In genomic region chr12:89756100-89756637, GRCh38 we compare ENCODE assay signal across 9 cellular contexts. TPM values are rescaled to one million over a fixed set of nuclear protein-coding genes. Genes with fewer than 3 reads are reported as not detected.
A peak's percentile ranks its signal among the peaks of the same experiment; 100 is the strongest.
DNase-seq lines count a peak whose midpoint lies in the region; ATAC-seq, FAIRE-seq and TF ChIP-seq lines count a peak whose summit lies in the region.
"Had no signal": no experiment of that assay in that cellular context is flagged by ENCODE, and none has a peak within 500 bp of the region (broad histone marks: within the 10 kb centered on the region; RNA-seq: fewer than 3 reads in every experiment).

No MANE protein-coding gene starts in this region.

- H3K27ac Mint-ChIP-seq in WTC11, result no peak overlapping the region
- H3K27ac Mint-ChIP-seq: nephron had no signal

- RAD21 ChIA-PET in GM12878 (lab: Charles Lee; ENCODE audit: unreplicated experiment), result interaction anchor here (0.6 to 2.1 kb wide), 23 partner anchors 11 to 212 kb away, joined by 3 to 16 read pairs (median 4); partner anchors contain the start of gene ATP2B1

- H3K4me1 Mint-ChIP-seq in WTC11, result no peaks in the 10 kb centered on the region

- no peak overlapping the region for H3K4me3 ChIP-seq in A549
- no peak overlapping the region for H3K4me3 ChIP-seq in GM12878

- SMC1A ChIA-PET in GM12878 (lab: Charles Lee; ENCODE audit: uncharacterized antibody, unreplicated experiment), result interaction anchor here (0.8 to 2.4 kb wide), 13 partner anchors 10 to 213 kb away, joined by 3 to 12 read pairs (median 5); no protein-coding TSS in a partner anchor

- H3K79me2 ChIP-seq in GM12878 (ENCODE audit: control insufficient read depth, insufficient read depth, low read length), result no peaks in the 10 kb centered on the region

- peak overlapping the region; percentile 68 to 85 for H3K27ac ChIP-seq in A549
- H3K27ac ChIP-seq in GM12878 (ENCODE audit: control insufficient read depth, insufficient read depth), result peak overlapping the region; percentile 87

- H3K9me3 ChIP-seq in A549 (no peaks in the 10 kb centered on the region), GM12878 (replicated peaks; ENCODE audit: control insufficient read depth, insufficient read depth, low read length) (peaks cover 3% of the 10 kb centered on the region; the same call in 2 of the 3 replicates)

- POLR2A ChIA-PET in A549 (lab: Yijun Ruan, JAX), result interaction anchor here (1.1 to 3.9 kb wide), 2 partner anchors 12 to 47 kb away, joined by 3 to 28 read pairs; partner anchors contain the start of gene ATP2B1
- POLR2A ChIA-PET in GM12878 (lab: Charles Lee), result interaction anchor here (1.5 to 2.2 kb wide), 4 partner anchors 11 to 125 kb away, joined by 3 to 14 read pairs (median 6); partner anchors contain the start of gene ATP2B1
- POLR2A ChIA-PET in WTC11 (lab: Charles Lee), result no interaction called here

- no peaks in the 10 kb centered on the region for H3K27me3 Mint-ChIP-seq in WTC11 (ENCODE audit: low read depth)

- TF ChIP-seq EP300 in A549 (IDR thresholded peaks at IDR 0.05) (no peak), GM12878 (IDR thresholded peaks at IDR 0.05; ENCODE audit: borderline replicate concordance in 1 of 2, control insufficient read depth in 1 of 2, low read depth in 2 of 2, low read length in 2 of 2) (no peak)

- H3K27me3 ChIP-seq in GM12878 (replicated peaks in 1 of 2; ENCODE audit: control insufficient read depth in 2 of 2, insufficient read depth in 2 of 2, low read length in 1 of 2), result no peaks in the 10 kb centered on the region

- H4K20me1 ChIP-seq in GM12878 (ENCODE audit: control insufficient read depth, insufficient read depth), result no peaks in the 10 kb centered on the region

- H3K9me3 Mint-ChIP-seq in WTC11, result peaks cover 4% of the 10 kb centered on the region
- H3K9me3 Mint-ChIP-seq: nephron had no signal

- H3K9ac ChIP-seq in GM12878 (ENCODE audit: control insufficient read depth, insufficient read depth, low read length), result no peak overlapping the region

- H3K4me3 Mint-ChIP-seq in WTC11, result no peak overlapping the region
- H3K4me3 Mint-ChIP-seq: nephron had no signal

- no peaks in the 10 kb centered on the region for H3K36me3 ChIP-seq in GM12878 (ENCODE audit: control insufficient read depth in 2 of 2, insufficient read depth in 2 of 2, low read length in 1 of 2)

- CTCF ChIA-PET in A549 (lab: Yijun Ruan, JAX), result interaction anchor here (0.9 kb wide), 1 partner anchor 30 kb away, joined by 3 read pairs; no protein-coding TSS in a partner anchor
- CTCF ChIA-PET in GM12878 (lab: Yijun Ruan, JAX), result interaction anchor here (0.6 to 1.1 kb wide), 2 partner anchors 47 to 1609 kb away, joined by 3 read pairs; partner anchors contain the start of gene ATP2B1
- CTCF ChIA-PET in WTC11 (lab: Charles Lee), result no interaction called here

- TF ChIP-seq POLR2A in A549 (IDR thresholded peaks at IDR 0.05; ENCODE audit: low read length) (no peak), GM12878 (IDR thresholded peaks at IDR 0.05; ENCODE audit: low read depth, low read length) (no peak)

- H3K4me2 ChIP-seq in A549 (peak overlapping the region; percentile 76), GM12878 (ENCODE audit: control insufficient read depth, insufficient read depth) (peak overlapping the region; percentile 38; the same call in 1 of the 2 replicates)

- in situ Hi-C loops in GM12878 (cut with MboI), result no loop called here

- DNase-seq in A549 (ENCODE audit: low read depth in 1 of 2, low spot score in 1 of 2) (no peak), GM12878 (ENCODE audit: low read depth, low spot score) (no peak), NCI-H526 treated with DMSO at 0.1 percent for 48 hours (lab: John Stamatoyannopoulos, UW) (no peak), iPS-NIHi11 (ENCODE audit: low spot score) (no peak), WTC11 (ENCODE audit: low spot score) (no peak), NCI-H774 (lab: John Stamatoyannopoulos, UW) (no peak)

- 79% methylated on average over 5 of the region's 5 CpGs for WGBS in A549 (ENCODE audit: missing lambda C conversion rate)
- 8% methylated on average over 5 of the region's 5 CpGs for WGBS in GM12878 (ENCODE audit: insufficient coverage, insufficient replicate concordance, low lambda C conversion rate, missing lambda C conversion rate)

- ATAC-seq in A549 (peak in 1 of 2 experiments; percentile 21; a peak in 1 of 6 replicates), GM19438 (IDR thresholded peaks at IDR 0.05; ENCODE audit: low read depth, unreplicated experiment) (peak; percentile 14), HG03378 (IDR thresholded peaks at IDR 0.05; ENCODE audit: unreplicated experiment) (peak; percentile 5), GM12878 (peak; percentile 45), WTC11 (no peak)

- TF ChIP-seq CTCF in A549 (IDR thresholded peaks at IDR 0.05) (no peak), GM12878 (IDR thresholded peaks at IDR 0.05 in 2 of 3, conservative IDR thresholded peaks at IDR 0.05 in 1 of 3; ENCODE audit: control insufficient read depth in 2 of 3, extremely low read depth in 1 of 3, insufficient read depth in 1 of 3, low read depth in 3 of 3, low read length in 3 of 3) (no peak), WTC11 (IDR thresholded peaks at IDR 0.05) (no peak)

- BruUV-seq in GM12878 (replicated peaks; lab: Mats Ljungman, UMichigan), result no TSS peak

- no peak for FAIRE-seq in A549 (lab: Jason Lieb, UNC)
- FAIRE-seq in GM12878 (lab: Jason Lieb, UNC), result no peak

- intact Hi-C loops in GM12878 (cut with micrococcal nuclease; ENCODE audit: unreplicated experiment), result loop anchor here (1.0 to 5.0 kb wide), 6 partner anchors 47 to 346 kb away; no protein-coding TSS in a partner anchor

- H3K4me1 ChIP-seq in A549 (peaks cover 25% of the 10 kb centered on the region), GM12878 (ENCODE audit: control insufficient read depth, insufficient read depth, low read length) (peaks cover 41% of the 10 kb centered on the region)

- TF ChIP-seq RAD21 in A549 (conservative IDR thresholded peaks at IDR 0.05 in 1 of 2, IDR thresholded peaks at IDR 0.05 in 1 of 2), result no peak
- no peak for TF ChIP-seq RAD21 in GM12878 (IDR thresholded peaks at IDR 0.05; ENCODE audit: insufficient read depth, low read depth, low read length)

- no peaks in the 10 kb centered on the region for H3K36me3 Mint-ChIP-seq in WTC11

- peak overlapping the region; percentile 35 for H2AFZ ChIP-seq in GM12878 (ENCODE audit: control insufficient read depth, low read depth, low read length)

TF ChIP-seq in GM12878, 131 proteins besides CTCF, POLR2A, EP300 and RAD21 (continues in another document):
- TF ChIP-seq EED (IDR thresholded peaks at IDR 0.05; ENCODE audit: low read depth), result no peak
- no peak for TF ChIP-seq RAD51 (IDR thresholded peaks at IDR 0.05)
- peak; percentile 40 for TF ChIP-seq RUNX3 (IDR thresholded peaks at IDR 0.05; ENCODE audit: low read length)
- 0 out of 2 replicates have a peak, but pooled peaks have one; percentile 32 for TF ChIP-seq HDGF (IDR thresholded peaks at IDR 0.05)
- peak; percentile 45; the same call in 1 of the 2 replicates for TF ChIP-seq SMARCA5 (IDR thresholded peaks at IDR 0.05)
- TF ChIP-seq YBX1 (IDR thresholded peaks at IDR 0.05), result no peak
- no peak for TF ChIP-seq MTA3 (IDR thresholded peaks at IDR 0.05; ENCODE audit: borderline replicate concordance, low read length)
- TF ChIP-seq IKZF1 (conservative IDR thresholded peaks at IDR 0.05), result no peak
- TF ChIP-seq ESRRA (IDR thresholded peaks at IDR 0.05; ENCODE audit: low read length), result no peak

TF ChIP-seq in WTC11, 78 proteins besides CTCF, POLR2A, EP300 and RAD21 (continues in another document):
- TF ChIP-seq ATF6 (CRISPR knock-in tag; IDR thresholded peaks at IDR 0.05) (no peak), JUN (CRISPR knock-in tag; IDR thresholded peaks at IDR 0.05) (no peak), RELA (CRISPR knock-in tag; IDR thresholded peaks at IDR 0.05; ENCODE audit: borderline replicate concordance) (no peak), ZNF263 (CRISPR knock-in tag; IDR thresholded peaks at IDR 0.05; ENCODE audit: low read depth) (no peak), PRRX2 (CRISPR knock-in tag; IDR thresholded peaks at IDR 0.05) (no peak)

RNA-seq across cellular contexts. Expression of gene ATP2B1, which starts 47.5 kb away (rescaled TPM):
- 132 and 142 TPM in 2 replicates for polyA plus RNA-seq in A549 (2011; rRNA removed)
- 10.9 and 11.0 TPM in 2 replicates for polyA plus RNA-seq in A549 (2012; cell fraction: cytosol; rRNA removed)
- 8.7 and 14.5 TPM in 2 replicates for polyA plus RNA-seq in A549 (2012; cell fraction: nucleus; rRNA removed)
- polyA plus RNA-seq in A549 (2017; fragmentation: RNase III; extraction: RNeasy Plus Mini Kit Qiagen cat#74134 plus additional on column Dnase treatment), result 52.7 to 56.2 TPM (median 56.0 TPM) in 3 replicates
- polyA minus RNA-seq in A549 (2011; rRNA and poly(A)+ RNA removed), result 66.7 and 74.1 TPM in 2 replicates
- 216 and 232 TPM in 2 replicates for total RNA-seq in GM12878 (2013; cell fraction: nucleolus; rRNA removed)
- total RNA-seq in GM12878 (2014; rRNA removed), result 46.0 and 56.0 TPM in 2 replicates
- 67.8 TPM in 2 replicates for total RNA-seq in GM12878 (2014; rRNA removed; fragmentation: Illumina TruSeq; extraction: Trizol)
- 51.1 and 54.9 TPM in 2 replicates for total RNA-seq in GM12878 (2021)
- polyA plus RNA-seq in GM12878 (2011; ENCODE audit: low read depth), result 9.9 TPM
- 27.1 and 39.4 TPM in 2 replicates for polyA plus RNA-seq in GM12878 (2011; rRNA removed)
- polyA plus RNA-seq in GM12878 (2011; cell fraction: cytosol; rRNA removed), result 11.5 and 16.7 TPM in 2 replicates
- polyA plus RNA-seq in GM12878 (2011; cell fraction: nucleus; rRNA removed), result 37.7 and 38.4 TPM in 2 replicates
- polyA plus RNA-seq in GM12878 (2012), result 20.4 and 23.0 TPM in 2 replicates
- 51.0 and 74.4 TPM in 2 replicates for polyA plus RNA-seq in GM12878 (2014; fragmentation: Illumina TruSeq; extraction: Trizol)
- 10 to 100 TPM; 15.9 to 18.6 TPM for polyA plus RNA-seq in GM12878 (2014; fragmentation: Nextera tagmentation; extraction: Ambion mirVana)
- polyA plus RNA-seq in GM12878 (2014; rRNA removed), result 22.9 and 29.1 TPM in 2 replicates
- 10 to 100 TPM; 53.0 to 62.2 TPM for polyA plus RNA-seq in GM12878 (2016; fragmentation: Nextera tagmentation; extraction: Ambion mirVana)
- polyA minus RNA-seq in GM12878 (2011; rRNA and poly(A)+ RNA removed), result 30.6 and 40.5 TPM in 2 replicates
- 14.3 and 17.3 TPM in 2 replicates for polyA minus RNA-seq in GM12878 (2011; cell fraction: cytosol; rRNA and poly(A)+ RNA removed)
- polyA minus RNA-seq in GM12878 (2011; cell fraction: nucleus; rRNA and poly(A)+ RNA removed), result 48.6 and 86.0 TPM in 2 replicates
- 29.6 to 31.7 TPM (median 31.3 TPM) in 3 replicates for total RNA-seq in WTC11 (2021)
